2 cellular contexts compared by ENCODE assay signal in the genomic region with DNA sequence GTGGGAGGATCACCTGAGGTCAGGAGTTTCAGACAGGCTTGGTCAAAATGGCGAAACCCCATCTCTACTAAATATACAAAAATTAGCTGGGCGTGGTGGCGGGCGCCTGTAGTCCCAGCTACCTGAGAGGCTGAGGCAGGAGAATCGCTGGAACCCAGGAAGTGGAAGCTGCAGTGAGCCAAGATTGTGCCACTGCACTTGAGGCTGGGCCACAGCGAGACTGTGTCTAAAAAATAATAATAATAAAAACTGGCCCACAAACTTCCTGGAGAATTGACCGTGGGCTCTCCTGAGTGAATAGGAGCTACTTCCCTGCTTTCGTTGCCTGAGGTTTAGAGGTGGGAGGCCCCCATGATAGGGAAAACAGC.
TF ChIP-seq lines count a peak whose summit lies in the region.

No MANE protein-coding gene starts in this region.

TF ChIP-seq in K562, 482 proteins besides CTCF, POLR2A, EP300 and RAD21:
- TF ChIP-seq, protein P1, sequence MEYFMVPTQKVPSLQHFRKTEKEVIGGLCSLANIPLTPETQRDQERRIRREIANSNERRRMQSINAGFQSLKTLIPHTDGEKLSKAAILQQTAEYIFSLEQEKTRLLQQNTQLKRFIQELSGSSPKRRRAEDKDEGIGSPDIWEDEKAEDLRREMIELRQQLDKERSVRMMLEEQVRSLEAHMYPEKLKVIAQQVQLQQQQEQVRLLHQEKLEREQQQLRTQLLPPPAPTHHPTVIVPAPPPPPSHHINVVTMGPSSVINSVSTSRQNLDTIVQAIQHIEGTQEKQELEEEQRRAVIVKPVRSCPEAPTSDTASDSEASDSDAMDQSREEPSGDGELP (CRISPR knock-in tag; IDR thresholded peaks at IDR 0.05; ENCODE audit: borderline replicate concordance): 0 out of 2 replicates have a peak, but pooled peaks have one; percentile 22

TF ChIP-seq in HepG2, 621 proteins besides CTCF, POLR2A, EP300 and RAD21:
- TF ChIP-seq ZSCAN12 (CRISPR knock-in tag; IDR thresholded peaks at IDR 0.05) (0 out of 2 replicates have a peak, but pooled peaks have one; percentile 56), ZNF446 (CRISPR knock-in tag; IDR thresholded peaks at IDR 0.05) (0 out of 2 replicates have a peak, but pooled peaks have one; percentile 57), ZNF563 (CRISPR knock-in tag; IDR thresholded peaks at IDR 0.05) (peak; percentile 31; the same call in 1 of the 2 replicates), ZNF280B (CRISPR knock-in tag; IDR thresholded peaks at IDR 0.05; ENCODE audit: borderline replicate concordance) (0 out of 2 replicates have a peak, but pooled peaks have one; percentile 12), HES4 (CRISPR knock-in tag; IDR thresholded peaks at IDR 0.05; ENCODE audit: borderline replicate concordance) (peak; percentile 45; the same call in 1 of the 2 replicates), ZC3H13 (CRISPR knock-in tag; IDR thresholded peaks at IDR 0.05) (0 out of 2 replicates have a peak, but pooled peaks have one; percentile 1), ZNF354B (CRISPR knock-in tag; IDR thresholded peaks at IDR 0.05) (0 out of 2 replicates have a peak, but pooled peaks have one; percentile 67), ZNF790 (CRISPR knock-in tag; IDR thresholded peaks at IDR 0.05; ENCODE audit: borderline replicate concordance) (peak; percentile 66; the same call in 1 of the 2 replicates), ZNF501 (CRISPR knock-in tag; IDR thresholded peaks at IDR 0.05) (peak; percentile 22; the same call in 1 of the 2 replicates), YY1 (IDR thresholded peaks at IDR 0.05; ENCODE audit: insufficient read depth, insufficient replicate concordance, low read depth, low read length) (peak; percentile 12)
TF ChIP-seq in HepG2: peak in this region for 10; not testable (repeated sequence) for 611.
